10 cellular contexts compared by ENCODE assay signal in the genomic region with DNA sequence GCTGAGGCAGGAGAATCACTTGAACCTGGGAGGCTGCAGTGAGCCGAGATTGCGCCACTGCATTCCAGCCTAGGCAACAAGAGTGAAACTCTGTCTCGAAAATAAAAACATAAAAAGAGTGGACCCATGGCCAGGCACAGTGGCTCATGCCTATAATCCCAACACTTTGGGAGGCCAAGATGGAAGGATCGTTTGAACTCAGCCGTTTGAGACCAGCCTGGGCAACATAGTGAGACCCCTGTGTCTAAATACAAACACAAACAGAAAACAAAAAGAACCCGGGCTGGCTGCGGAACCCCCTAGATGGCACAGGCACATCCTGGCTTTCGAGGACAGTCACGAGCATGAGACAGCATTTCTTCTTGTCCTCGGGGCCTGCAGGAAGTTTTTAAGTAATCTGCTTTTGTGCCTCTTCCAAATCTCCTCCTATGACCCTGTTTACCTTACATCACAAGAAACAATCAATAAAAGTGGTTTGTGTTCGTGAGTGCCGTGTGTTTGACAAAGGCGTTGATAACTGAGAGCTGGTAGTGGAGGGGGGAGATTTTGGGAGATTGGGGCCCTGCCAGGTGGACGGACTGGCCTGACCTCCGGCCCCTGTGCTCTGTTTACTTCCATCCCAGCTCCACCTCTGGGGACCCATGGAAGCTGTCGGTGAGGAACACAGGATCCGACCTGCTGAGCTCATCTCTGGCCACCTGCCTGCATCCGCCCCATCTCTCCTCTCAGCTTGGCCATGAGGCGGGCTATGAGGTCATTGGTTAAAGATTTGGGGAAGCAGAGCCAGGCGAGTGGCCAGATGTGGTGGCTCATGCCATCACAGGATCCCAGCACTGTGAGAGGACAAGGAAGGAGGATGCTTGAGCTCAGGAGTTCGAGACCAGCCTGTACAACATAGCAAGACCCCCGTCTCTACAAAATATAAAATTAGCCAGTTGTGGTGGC. TPM values are rescaled to one million over a fixed set of nuclear protein-coding genes. Genes with fewer than 3 reads are reported as not detected.
DNase-seq lines count a peak whose midpoint lies in the region; ATAC-seq and TF ChIP-seq lines count a peak whose summit lies in the region.
"Had no signal": no experiment of that assay in that cellular context is flagged by ENCODE, and none has a peak within 500 bp of the region (broad histone marks: within the 10 kb centered on the region; RNA-seq: fewer than 3 reads in every experiment).

No MANE protein-coding gene starts in this region.

- peak; percentile 74 for ATAC-seq in GM23338
- ATAC-seq in foreskin keratinocyte = peak; percentile 27
- no peak for ATAC-seq in HG03045 (IDR thresholded peaks at IDR 0.05; ENCODE audit: unreplicated experiment)
- no peak for ATAC-seq in GM18505 (IDR thresholded peaks at IDR 0.05; ENCODE audit: unreplicated experiment)

- no peaks in the 10 kb centered on the region for H4K20me1 ChIP-seq in GM23338 (replicated peaks; ENCODE audit: insufficient read depth)

- H3F3A ChIP-seq in GM23338 (replicated peaks; ENCODE audit: low read depth) = peaks cover 17% of the 10 kb centered on the region

- no peak for TF ChIP-seq CTCF in GM23338 (conservative IDR thresholded peaks at IDR 0.05; ENCODE audit: low read depth in 2 of 2)
- TF ChIP-seq CTCF in foreskin keratinocyte (conservative IDR thresholded peaks at IDR 0.05) = no peak
- no peak for TF ChIP-seq CTCF in sigmoid colon (IDR thresholded peaks at IDR 0.05)

- peak; percentile 57 for DNase-seq in GM23338 (ENCODE audit: low spot score)
- peak; percentile 67 for DNase-seq in RPMI7951 (ENCODE audit: low read depth)
- DNase-seq in foreskin keratinocyte = peak in 1 of 2 donors; percentile 55
- DNase-seq in sigmoid colon = peak; percentile 98
- DNase-seq in activated CD8-positive, alpha-beta memory T cell treated with anti-CD3 and anti-CD28 coated beads, Interleukin-2, amount 50 U/mL, for 48 hours = no peak
- no peak for DNase-seq in activated naive CD4-positive, alpha-beta T cell treated with anti-CD3 and anti-CD28 coated beads, Interleukin-2, amount 50 U/mL, for 16 hours

- no peak overlapping the region for H3K4me3 ChIP-seq in GM23338
- no peak overlapping the region for H3K4me3 ChIP-seq in sigmoid colon

- TF ChIP-seq EP300 in sigmoid colon (IDR thresholded peaks at IDR 0.05) = peak in 1 of 4 donors; percentile 49

- no peaks in the 10 kb centered on the region for H3K36me3 ChIP-seq in GM23338 (ENCODE audit: insufficient read depth)
- no peaks in the 10 kb centered on the region for H3K36me3 ChIP-seq in sigmoid colon

- H3K9me3 ChIP-seq in sigmoid colon = no peaks in the 10 kb centered on the region

- H3K4me2 ChIP-seq in GM23338 = no peak overlapping the region

- H3K27me3 Mint-ChIP-seq in GM23338 (ENCODE audit: insufficient read depth, low read depth, poor library complexity) = peaks cover 6% of the 10 kb centered on the region

- no peak overlapping the region for H3K4me3 Mint-ChIP-seq in GM23338
- H3K4me3 Mint-ChIP-seq: stimulated activated naive CD8-positive, alpha-beta T cell treated with anti-CD3 and anti-CD28 coated beads, Interleukin-15, Interleukin-2, amounts not matched to agents 100 ng/mL and 50 ng/mL, for 24 hours had no signal

- peaks cover 3% of the 10 kb centered on the region; the same call in 1 of the 3 replicates for H3K36me3 Mint-ChIP-seq in GM23338 (ENCODE audit: low read depth)

- H3K4me1 ChIP-seq in GM23338 (ENCODE audit: insufficient read depth) = no peaks in the 10 kb centered on the region; the same call in 1 of the 2 replicates
- H3K4me1 ChIP-seq in foreskin keratinocyte = no peaks in the 10 kb centered on the region
- peaks cover 0 to 17% (median 8%) of the 10 kb centered on the region in 4 donors for H3K4me1 ChIP-seq in sigmoid colon

- intact Hi-C loops in sigmoid colon (cut with DNase I) = no loop called here

- no peaks in the 10 kb centered on the region for H3K27me3 ChIP-seq in GM23338 (ENCODE audit: insufficient read depth)
- no peaks in the 10 kb centered on the region for H3K27me3 ChIP-seq in foreskin keratinocyte
- H3K27me3 ChIP-seq in sigmoid colon = peaks cover 0 to 21% (median 6%) of the 10 kb centered on the region in 3 donors

- H3K27ac ChIP-seq in GM23338 (ENCODE audit: low read depth) = 0 out of 2 replicates have a peak overlapping the region, but pooled peaks have one; percentile 76
- no peak overlapping the region for H3K27ac ChIP-seq in foreskin keratinocyte
- H3K27ac ChIP-seq in sigmoid colon = peak overlapping the region; percentile 50 to 77 (median 64)
- H3K27ac ChIP-seq: HL-60 had no signal

- H3K27ac Mint-ChIP-seq in GM23338 = peak overlapping the region; percentile 75
- H3K27ac Mint-ChIP-seq: stimulated activated naive CD8-positive, alpha-beta T cell treated with anti-CD3 and anti-CD28 coated beads, Interleukin-15, Interleukin-2, amounts not matched to agents 100 ng/mL and 50 ng/mL, for 24 hours had no signal

- TF ChIP-seq POLR2A in sigmoid colon (IDR thresholded peaks at IDR 0.05) (no peak), GM18505 (IDR thresholded peaks at IDR 0.05; ENCODE audit: borderline replicate concordance, extremely low read depth, insufficient read depth, insufficient read length) (no peak)

- H3K79me2 ChIP-seq in GM23338 (replicated peaks; ENCODE audit: insufficient read depth) = no peaks in the 10 kb centered on the region

- no peaks in the 10 kb centered on the region for H3K9me2 ChIP-seq in GM23338 (ENCODE audit: insufficient read depth)

- H3K9me3 Mint-ChIP-seq in GM23338 = peaks cover 6% of the 10 kb centered on the region; the same call in 1 of the 3 replicates
- H3K9me3 Mint-ChIP-seq: stimulated activated naive CD8-positive, alpha-beta T cell treated with anti-CD3 and anti-CD28 coated beads, Interleukin-15, Interleukin-2, amounts not matched to agents 100 ng/mL and 50 ng/mL, for 24 hours had no signal

- H2AFZ ChIP-seq in GM23338 = peak overlapping the region; percentile 90; the same call in 1 of the 2 replicates

- WGBS in sigmoid colon, 2 donors = 10 to 44% methylated on average over 22 of the region's 22 CpGs

- peaks cover 9% of the 10 kb centered on the region for H3K4me1 Mint-ChIP-seq in GM23338

TF ChIP-seq in GM23338, 12 proteins besides CTCF, POLR2A, EP300 and RAD21 (continues in another document):
- TF ChIP-seq, protein P1, sequence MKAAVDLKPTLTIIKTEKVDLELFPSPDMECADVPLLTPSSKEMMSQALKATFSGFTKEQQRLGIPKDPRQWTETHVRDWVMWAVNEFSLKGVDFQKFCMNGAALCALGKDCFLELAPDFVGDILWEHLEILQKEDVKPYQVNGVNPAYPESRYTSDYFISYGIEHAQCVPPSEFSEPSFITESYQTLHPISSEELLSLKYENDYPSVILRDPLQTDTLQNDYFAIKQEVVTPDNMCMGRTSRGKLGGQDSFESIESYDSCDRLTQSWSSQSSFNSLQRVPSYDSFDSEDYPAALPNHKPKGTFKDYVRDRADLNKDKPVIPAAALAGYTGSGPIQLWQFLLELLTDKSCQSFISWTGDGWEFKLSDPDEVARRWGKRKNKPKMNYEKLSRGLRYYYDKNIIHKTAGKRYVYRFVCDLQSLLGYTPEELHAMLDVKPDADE (IDR thresholded peaks at IDR 0.05) = no peak
- no peak for TF ChIP-seq POLR2AphosphoS5 (IDR thresholded peaks at IDR 0.05; ENCODE audit: low read depth)
- TF ChIP-seq JUNB (IDR thresholded peaks at IDR 0.05; ENCODE audit: unreplicated experiment) = no peak

RNA-seq across cellular contexts. Expression of a gene that starts 5.9 kb away (rescaled TPM):
- total RNA-seq in GM23338 (2014; rRNA removed; shearing (Covaris generic)) = 15.7 and 19.8 TPM in 2 replicates
- polyA plus RNA-seq in GM23338 (2016; fragmentation: Nextera tagmentation; extraction: Ambion mirVana) (12.6 and 18.3 TPM in 2 replicates), foreskin keratinocyte (0.48 and 0.57 TPM in 2 replicates), sigmoid colon (10 to 100 TPM in 2 of 3 donors, 1 to 10 TPM in 1; 7.2 to 79.7 (median 24.5) TPM)
- 1.4 and 1.6 TPM in 2 replicates for total RNA-seq in RPMI7951 (2014; rRNA removed; shearing (Covaris generic))
- total RNA-seq in foreskin keratinocyte (0.34 and 0.67 TPM in 2 replicates), sigmoid colon (1 to 10 TPM; 1.1 to 7.9 (median 3.9) TPM)

RNA-seq across cellular contexts. Expression of a gene that starts 17.3 kb away (rescaled TPM):
- 0.17 TPM in 1 of 2 replicates, not detected in the other for total RNA-seq in GM23338 (2014; rRNA removed; shearing (Covaris generic))
- polyA plus RNA-seq in GM23338 (2016; fragmentation: Nextera tagmentation; extraction: Ambion mirVana) = 0.14 and 0.24 TPM in 2 replicates
- not detected in 2 replicates for total RNA-seq in RPMI7951 (2014; rRNA removed; shearing (Covaris generic))
- total RNA-seq in foreskin keratinocyte = not detected in 2 replicates
- polyA plus RNA-seq in foreskin keratinocyte = not detected in 2 replicates
- total RNA-seq in sigmoid colon = 10 to 100 TPM in 1 of 4 donors, 1 to 10 TPM in 3; 2.2 to 13.3 (median 9.0) TPM
- 10 to 100 TPM in 1 of 3 donors, 1 to 10 TPM in 2; 4.2 to 10.9 (median 6.0) TPM for polyA plus RNA-seq in sigmoid colon

RNA-seq across cellular contexts. Expression of a gene that starts 39.1 kb away (rescaled TPM):
- total RNA-seq in GM23338 (2014; rRNA removed; shearing (Covaris generic)) = 42.8 and 44.4 TPM in 2 replicates
- polyA plus RNA-seq in GM23338 (2016; fragmentation: Nextera tagmentation; extraction: Ambion mirVana) = 47.9 and 52.0 TPM in 2 replicates
- total RNA-seq in RPMI7951 (2014; rRNA removed; shearing (Covaris generic)) = 25.1 and 38.9 TPM in 2 replicates
- 46.3 and 48.7 TPM in 2 replicates for total RNA-seq in foreskin keratinocyte
- polyA plus RNA-seq in foreskin keratinocyte = 54.0 and 65.3 TPM in 2 replicates
- 10 to 100 TPM; 52.4 to 71.4 (median 58.0) TPM for total RNA-seq in sigmoid colon
- polyA plus RNA-seq in sigmoid colon = 10 to 100 TPM; 13.9 to 51.4 (median 32.4) TPM

RNA-seq across cellular contexts. Expression of a gene that starts 39.7 kb away (rescaled TPM):
- total RNA-seq in GM23338 (2014; rRNA removed; shearing (Covaris generic)) = 18.9 and 27.6 TPM in 2 replicates
- polyA plus RNA-seq in GM23338 (2016; fragmentation: Nextera tagmentation; extraction: Ambion mirVana) (15.5 and 19.4 TPM in 2 replicates), foreskin keratinocyte (2.9 and 4.2 TPM in 2 replicates), sigmoid colon (10 to 100 TPM; 14.4 to 36.9 (median 31.7) TPM)
- 10.7 and 11.9 TPM in 2 replicates for total RNA-seq in RPMI7951 (2014; rRNA removed; shearing (Covaris generic))
- total RNA-seq in foreskin keratinocyte (4.5 and 6.4 TPM in 2 replicates), sigmoid colon (10 to 100 TPM; 15.0 to 26.0 (median 16.6) TPM)

RNA-seq across cellular contexts. Expression of a gene that starts 57.2 kb away (rescaled TPM):
- 511 and 591 TPM in 2 replicates for total RNA-seq in GM23338 (2014; rRNA removed; shearing (Covaris generic))
- 637 and 641 TPM in 2 replicates for polyA plus RNA-seq in GM23338 (2016; fragmentation: Nextera tagmentation; extraction: Ambion mirVana)
- 385 and 496 TPM in 2 replicates for total RNA-seq in RPMI7951 (2014; rRNA removed; shearing (Covaris generic))
- 234 and 242 TPM in 2 replicates for total RNA-seq in foreskin keratinocyte
- polyA plus RNA-seq in foreskin keratinocyte = 365 and 374 TPM in 2 replicates
- total RNA-seq in sigmoid colon = 100 to 1,000 TPM in 3 of 4 donors, 10 to 100 TPM in 1; 89.1 to 144 (median 119) TPM
- polyA plus RNA-seq in sigmoid colon = 100 to 1,000 TPM; 214 to 285 (median 256) TPM

Comparison
In these comparisons a context has a peak if more than half of its experiments do, and no peak if none do; other contexts are left out.
1. ATAC-seq: peak in GM23338 (single experiment) and foreskin keratinocyte (single experiment); none in HG03045 (single experiment) and GM18505 (single experiment).
2. DNase-seq: peak in GM23338 (single experiment), RPMI7951 (single experiment) and sigmoid colon (single experiment); none in activated CD8-positive, alpha-beta memory T cell treated with anti-CD3 and anti-CD28 coated beads, Interleukin-2, amount 50 U/mL, for 48 hours (single experiment) and activated naive CD4-positive, alpha-beta T cell treated with anti-CD3 and anti-CD28 coated beads, Interleukin-2, amount 50 U/mL, for 16 hours (single experiment).